ENCODE assay signal across 21 cellular contexts in genomic region chr12:77916276-77916675, GRCh38.
"Had no signal": no experiment of that assay in that cellular context is flagged by ENCODE, and none has a peak within 500 bp of the region (broad histone marks: within the 10 kb centered on the region; RNA-seq: fewer than 3 reads in every experiment).

No MANE protein-coding gene starts in this region.

- H3K27ac ChIP-seq: dorsolateral prefrontal cortex, esophagus muscularis mucosa, ovary, psoas muscle, sigmoid colon, suprapubic skin, transverse colon, upper lobe of right lung, uterus had no signal

- DNase-seq: dorsolateral prefrontal cortex; effector CD4-positive, alpha-beta T cell; head of caudate nucleus; kidney; mesendoderm; midbrain; naive thymus-derived CD4-positive, alpha-beta T cell; nephron progenitor cell; occipital lobe; ovary; posterior cingulate gyrus; psoas muscle; right cardiac atrium; sigmoid colon; stimulated activated naive CD4-positive, alpha-beta T cell; stimulated activated naive CD8-positive, alpha-beta T cell treated with anti-CD3 and anti-CD28 coated beads, Interleukin-15, amount 100 ng/mL, for 72 hours; transverse colon; upper lobe of right lung; uterus had no signal

- H3K9me3 Mint-ChIP-seq: nephron progenitor cell had no signal

- H3K4me1 Mint-ChIP-seq: naive thymus-derived CD4-positive, alpha-beta T cell; nephron progenitor cell; stimulated activated naive CD8-positive, alpha-beta T cell treated with anti-CD3 and anti-CD28 coated beads, Interleukin-15, amount 100 ng/mL, for 72 hours had no signal

- H3K4me3 Mint-ChIP-seq: naive thymus-derived CD4-positive, alpha-beta T cell; nephron progenitor cell; stimulated activated naive CD8-positive, alpha-beta T cell treated with anti-CD3 and anti-CD28 coated beads, Interleukin-15, amount 100 ng/mL, for 72 hours had no signal

- H3K36me3 Mint-ChIP-seq: naive thymus-derived CD4-positive, alpha-beta T cell had no signal

- H3K27me3 ChIP-seq: dorsolateral prefrontal cortex, esophagus muscularis mucosa, ovary, sigmoid colon, suprapubic skin, transverse colon, upper lobe of right lung, uterus had no signal

- H3K27ac Mint-ChIP-seq: naive thymus-derived CD4-positive, alpha-beta T cell; nephron progenitor cell; stimulated activated naive CD8-positive, alpha-beta T cell treated with anti-CD3 and anti-CD28 coated beads, Interleukin-15, amount 100 ng/mL, for 72 hours had no signal

- H3K4me1 ChIP-seq: esophagus muscularis mucosa, psoas muscle, suprapubic skin, transverse colon, upper lobe of right lung, uterus had no signal

- H3K36me3 ChIP-seq: esophagus muscularis mucosa, ovary, sigmoid colon, suprapubic skin, transverse colon, upper lobe of right lung, uterus had no signal

- H3K4me3 ChIP-seq: dorsolateral prefrontal cortex, esophagus muscularis mucosa, ovary, psoas muscle, sigmoid colon, suprapubic skin, transverse colon, upper lobe of right lung, uterus had no signal

- H3K27me3 Mint-ChIP-seq: naive thymus-derived CD4-positive, alpha-beta T cell; stimulated activated naive CD8-positive, alpha-beta T cell treated with anti-CD3 and anti-CD28 coated beads, Interleukin-15, amount 100 ng/mL, for 72 hours had no signal

- H3K9me3 ChIP-seq: esophagus muscularis mucosa, ovary, psoas muscle, sigmoid colon, suprapubic skin, transverse colon, upper lobe of right lung, uterus had no signal
